In the genomic region with DNA sequence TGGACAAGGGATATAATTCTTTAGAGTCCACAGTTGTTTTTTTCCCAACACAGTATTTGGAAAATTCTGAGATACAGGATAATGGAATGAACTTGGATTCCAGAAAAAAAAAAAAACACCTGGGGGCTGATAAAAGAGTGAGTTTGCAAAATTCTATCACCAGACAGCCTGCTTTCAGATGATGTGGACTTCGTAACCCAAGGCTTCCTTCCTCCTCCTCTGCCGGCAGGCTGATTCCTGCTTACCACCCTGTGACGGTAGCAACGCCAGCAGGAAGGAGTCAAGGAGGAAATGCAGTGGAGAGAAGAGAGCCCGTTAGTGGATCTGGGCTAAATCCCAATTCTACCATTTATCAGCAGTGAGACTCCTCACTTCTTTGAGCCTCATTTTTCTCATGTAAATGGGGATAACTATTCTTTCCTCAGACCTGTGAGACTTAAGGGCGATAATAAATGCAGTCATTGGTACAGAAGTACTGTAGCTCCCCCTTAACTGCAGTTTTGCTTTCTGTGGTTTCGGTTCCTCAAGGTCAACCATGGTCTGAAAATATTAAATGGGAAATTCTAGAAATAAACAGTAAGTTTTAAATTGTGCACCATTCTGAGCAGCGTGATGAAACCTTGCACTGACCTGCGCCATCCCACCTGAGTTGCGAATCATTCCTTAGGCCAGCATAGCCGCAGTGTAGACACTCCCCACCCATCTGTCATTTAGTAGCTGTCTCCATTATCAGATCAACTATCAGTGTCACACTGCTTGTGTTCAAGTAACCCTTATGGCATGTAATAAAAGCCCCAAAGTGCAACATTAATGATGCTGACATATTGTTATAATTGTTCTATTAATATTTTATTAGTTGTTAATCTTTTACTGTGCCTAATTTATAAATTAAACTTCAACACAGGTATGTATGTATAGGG, we compare ENCODE assay signal across 8 cellular contexts.
DNase-seq lines count a peak whose midpoint lies in the region; ATAC-seq and TF ChIP-seq lines count a peak whose summit lies in the region.

No MANE protein-coding gene starts in this region.

- intact Hi-C loops in uterus (cut with DNase I; ENCODE audit: low total_unique reads): no loop called here
- intact Hi-C loops in activated CD4-positive, alpha-beta T cell treated with anti-CD3 and anti-CD28 coated beads, Interleukin-2, amount 10 ng/mL, durations not matched to agents 24 days and 14 days (cut with micrococcal nuclease): no loop called here

- no peaks in the 10 kb centered on the region for H3K36me3 Mint-ChIP-seq in activated CD4-positive, alpha-beta T cell treated with anti-CD3 and anti-CD28 coated beads, Interleukin-2, amount 10 ng/mL, durations not matched to agents 24 days and 14 days (ENCODE audit: low read depth)

- no peak overlapping the region for H3K27ac ChIP-seq in SJCRH30
- H3K27ac ChIP-seq in uterus: no peak overlapping the region

- no peak overlapping the region for H3K4me3 Mint-ChIP-seq in activated CD4-positive, alpha-beta T cell treated with anti-CD3 and anti-CD28 coated beads, Interleukin-2, amount 10 ng/mL, durations not matched to agents 24 days and 14 days

- H3K27ac Mint-ChIP-seq in activated CD4-positive, alpha-beta T cell treated with anti-CD3 and anti-CD28 coated beads, Interleukin-2, amount 10 ng/mL, durations not matched to agents 24 days and 14 days: no peak overlapping the region

- TF ChIP-seq POLR2A in uterus (IDR thresholded peaks at IDR 0.05): no peak

- H3K4me3 ChIP-seq in SJCRH30: no peak overlapping the region
- H3K4me3 ChIP-seq in uterus: no peak overlapping the region

- H3K4me1 ChIP-seq in SJCRH30: no peaks in the 10 kb centered on the region
- H3K4me1 ChIP-seq in uterus: peaks cover 0 to 4% of the 10 kb centered on the region in 2 donors

- H3K27me3 Mint-ChIP-seq in activated CD4-positive, alpha-beta T cell treated with anti-CD3 and anti-CD28 coated beads, Interleukin-2, amount 10 ng/mL, durations not matched to agents 24 days and 14 days: no peaks in the 10 kb centered on the region

- in situ Hi-C loops in GM13976 (cut with MboI; ENCODE audit: low sequenced_read_pairs, unreplicated experiment): no loop called here

- H3K4me1 Mint-ChIP-seq in activated CD4-positive, alpha-beta T cell treated with anti-CD3 and anti-CD28 coated beads, Interleukin-2, amount 10 ng/mL, durations not matched to agents 24 days and 14 days: peaks cover 24% of the 10 kb centered on the region

- H3K9me3 ChIP-seq in SJCRH30 (replicated peaks) (no peaks in the 10 kb centered on the region), uterus (no peaks in the 10 kb centered on the region)

- DNase-seq in GM13976 (ENCODE audit: low spot score): peak; percentile 45
- peak; percentile 42 for DNase-seq in globus pallidus (ENCODE audit: low spot score)
- no peak for DNase-seq in activated naive CD4-positive, alpha-beta T cell (lab: John Stamatoyannopoulos, UW)
- no peak for DNase-seq in SJCRH30
- no peak for DNase-seq in uterus
- DNase-seq in activated CD4-positive, alpha-beta T cell treated with anti-CD3 and anti-CD28 coated beads, Interleukin-2, amount 10 ng/mL, durations not matched to agents 24 days and 14 days: no peak

- TF ChIP-seq CTCF in GM13976 (IDR thresholded peaks at IDR 0.05; ENCODE audit: borderline replicate concordance, control extremely low read depth, extremely low read depth, insufficient read depth, missing control alignments) (no peak), uterus (IDR thresholded peaks at IDR 0.05) (no peak)

- no peaks in the 10 kb centered on the region for H3K9me3 Mint-ChIP-seq in activated CD4-positive, alpha-beta T cell treated with anti-CD3 and anti-CD28 coated beads, Interleukin-2, amount 10 ng/mL, durations not matched to agents 24 days and 14 days

- H3K27me3 ChIP-seq in SJCRH30 (no peaks in the 10 kb centered on the region), uterus (no peaks in the 10 kb centered on the region)

- peaks cover 3% of the 10 kb centered on the region; the same call in 1 of the 2 replicates for H3K36me3 ChIP-seq in SJCRH30
- H3K36me3 ChIP-seq in uterus: no peaks in the 10 kb centered on the region

- ATAC-seq in GM21717 (IDR thresholded peaks at IDR 0.05; ENCODE audit: unreplicated experiment): peak; percentile 86
- peak; percentile 86 for ATAC-seq in HG03571 (IDR thresholded peaks at IDR 0.05; ENCODE audit: unreplicated experiment)

Comparison
In these comparisons a context has a peak if more than half of its experiments do, and no peak if none do; other contexts are left out.
1. DNase-seq: peak in GM13976 (single experiment) and globus pallidus (single experiment); none in activated naive CD4-positive, alpha-beta T cell (0 of 4), SJCRH30 (0 of 2), uterus (0 of 2) and activated CD4-positive, alpha-beta T cell treated with anti-CD3 and anti-CD28 coated beads, Interleukin-2, amount 10 ng/mL, durations not matched to agents 24 days and 14 days (single experiment).